Comparison of ENCODE assay signal across 7 cellular contexts in genomic region chr2:211170843-211171242, GRCh38.
"Had no signal": no experiment of that assay in that cellular context is flagged by ENCODE, and none has a peak within 500 bp of the region (broad histone marks: within the 10 kb centered on the region; RNA-seq: fewer than 3 reads in every experiment).

No MANE protein-coding gene starts in this region.

- H2AFZ ChIP-seq: GM23338 had no signal

- ATAC-seq: GM23338 had no signal

- H3K4me2 ChIP-seq: GM23338 had no signal

- DNase-seq: H9, HCEC 1CT, KBM-7 had no signal

- H3K4me3 ChIP-seq: GM23338 had no signal

- FAIRE-seq: H1, H54, HTR-8/SVneo had no signal
